ENCODE assay signal across 11 cellular contexts in genomic region chr4:147735413-147736301, GRCh38. TPM values are rescaled to one million over a fixed set of nuclear protein-coding genes. Genes with fewer than 3 reads are reported as not detected.
A peak's percentile ranks its signal among the peaks of the same experiment; 100 is the strongest.
DNase-seq lines count a peak whose midpoint lies in the region; ATAC-seq and TF ChIP-seq lines count a peak whose summit lies in the region.
"Had no signal": no experiment of that assay in that cellular context is flagged by ENCODE, and none has a peak within 500 bp of the region (broad histone marks: within the 10 kb centered on the region; RNA-seq: fewer than 3 reads in every experiment).

No MANE protein-coding gene starts in this region.

- H3K9me3 ChIP-seq in testis, result no peaks in the 10 kb centered on the region
- no peaks in the 10 kb centered on the region for H3K9me3 ChIP-seq in A673 (ENCODE audit: low read depth, low read length, poor library complexity, severe bottlenecking)

- POLR2A ChIA-PET in A673 (lab: Charles Lee; ENCODE audit: low non-redundant PET), result no interaction called here

- CTCF ChIA-PET in A673 (lab: Charles Lee), result no interaction called here

- H3K27me3 Mint-ChIP-seq in activated T-cell treated with anti-CD3 and anti-CD28 coated beads, Interleukin-2, amount 50 U/mL, for 72 hours (ENCODE audit: low read depth), result peaks cover 22% of the 10 kb centered on the region
- no peaks in the 10 kb centered on the region for H3K27me3 Mint-ChIP-seq in dendritic cell treated with granulocyte-macrophage colony-stimulating factor and Interleukin-4, amounts not matched to agents 40 ng/mL and 50 ng/mL, for 4 days
- H3K27me3 Mint-ChIP-seq: central memory CD8-positive, alpha-beta T cell had no signal

- H3K4me3 ChIP-seq in testis (peak overlapping the region in 1 of 2 donors; percentile 2), A673 (ENCODE audit: low read depth, low read length, poor library complexity, severe bottlenecking) (no peak overlapping the region)

- H3K36me3 ChIP-seq in testis (ENCODE audit: low read depth, missing control alignments), result no peaks in the 10 kb centered on the region
- H3K36me3 ChIP-seq in A673 (ENCODE audit: insufficient read depth, low read length, poor library complexity, severe bottlenecking), result no peaks in the 10 kb centered on the region

- peak overlapping the region; percentile 64 for H3K27ac Mint-ChIP-seq in activated T-cell treated with anti-CD3 and anti-CD28 coated beads, Interleukin-2, amount 50 U/mL, for 72 hours
- peak overlapping the region; percentile 51 for H3K27ac Mint-ChIP-seq in dendritic cell treated with granulocyte-macrophage colony-stimulating factor and Interleukin-4, amounts not matched to agents 40 ng/mL and 50 ng/mL, for 4 days

- peak overlapping the region; percentile 5 to 98 for H3K27ac ChIP-seq in testis
- H3K27ac ChIP-seq in A673 (ENCODE audit: low read depth, low read length, poor library complexity, severe bottlenecking), result no peak overlapping the region
- H3K27ac ChIP-seq: VCaP had no signal

- H3K4me3 Mint-ChIP-seq in activated T-cell treated with anti-CD3 and anti-CD28 coated beads, Interleukin-2, amount 50 U/mL, for 72 hours, result peak overlapping the region; percentile 8 to 31
- H3K4me3 Mint-ChIP-seq in dendritic cell treated with granulocyte-macrophage colony-stimulating factor and Interleukin-4, amounts not matched to agents 40 ng/mL and 50 ng/mL, for 4 days, result peak overlapping the region; percentile 89
- H3K4me3 Mint-ChIP-seq: central memory CD8-positive, alpha-beta T cell had no signal

- H3K36me3 Mint-ChIP-seq in activated T-cell treated with anti-CD3 and anti-CD28 coated beads, Interleukin-2, amount 50 U/mL, for 72 hours (ENCODE audit: insufficient read depth in 2 of 2), result peaks cover 3 to 4% of the 10 kb centered on the region in 2 donors
- peaks cover 80% of the 10 kb centered on the region for H3K36me3 Mint-ChIP-seq in dendritic cell treated with granulocyte-macrophage colony-stimulating factor and Interleukin-4, amounts not matched to agents 40 ng/mL and 50 ng/mL, for 4 days (ENCODE audit: low read depth)

- H3K9me3 Mint-ChIP-seq in activated T-cell treated with anti-CD3 and anti-CD28 coated beads, Interleukin-2, amount 50 U/mL, for 72 hours, result no peaks in the 10 kb centered on the region
- no peaks in the 10 kb centered on the region for H3K9me3 Mint-ChIP-seq in dendritic cell treated with granulocyte-macrophage colony-stimulating factor and Interleukin-4, amounts not matched to agents 40 ng/mL and 50 ng/mL, for 4 days
- H3K9me3 Mint-ChIP-seq: central memory CD8-positive, alpha-beta T cell had no signal

- WGBS in testis, 2 donors, result 46 to 55% methylated on average over 6 of the region's 6 CpGs

- no peak for DNase-seq in activated T-cell treated with anti-CD3 and anti-CD28 coated beads, Interleukin-2, amount 50 U/mL, for 72 hours
- DNase-seq in activated T-cell treated with anti-CD3 and anti-CD28 coated beads, Interleukin-2, amount 50 U/mL, for 48 hours, result no peak
- no peak for DNase-seq in testis
- no peak for DNase-seq in A673 (ENCODE audit: low spot score)
- DNase-seq in stimulated activated CD4-positive, alpha-beta T cell treated with anti-CD3 and anti-CD28 coated beads, Interleukin-4, amount 100 ng/mL, for 1 hour, result no peak
- DNase-seq: NCI-H146 had no signal

- H3K27me3 ChIP-seq in testis (no peaks in the 10 kb centered on the region), A673 (replicated peaks; ENCODE audit: insufficient read depth, low read depth, low read length, poor library complexity) (no peaks in the 10 kb centered on the region)

- no TSS peak for BruUV-seq in A673 (replicated peaks; lab: Mats Ljungman, UMichigan)

- H3K4me1 Mint-ChIP-seq in activated T-cell treated with anti-CD3 and anti-CD28 coated beads, Interleukin-2, amount 50 U/mL, for 72 hours (ENCODE audit: low read depth), result peaks cover 48% of the 10 kb centered on the region
- H3K4me1 Mint-ChIP-seq in dendritic cell treated with granulocyte-macrophage colony-stimulating factor and Interleukin-4, amounts not matched to agents 40 ng/mL and 50 ng/mL, for 4 days (ENCODE audit: low read depth), result peaks cover 71% of the 10 kb centered on the region

- H3K4me1 ChIP-seq in testis, result peaks cover 9% of the 10 kb centered on the region
- peaks cover 23% of the 10 kb centered on the region for H3K4me1 ChIP-seq in A673 (ENCODE audit: insufficient read depth, low read length, poor library complexity, severe bottlenecking)

- ATAC-seq in activated T-cell treated with anti-CD3 and anti-CD28 coated beads, Interleukin-2, amount 50 U/mL, for 72 hours (replicated peaks in 1 of 2), result no peak
- ATAC-seq in HG03442 (IDR thresholded peaks at IDR 0.05; ENCODE audit: unreplicated experiment), result peak; percentile 26
- ATAC-seq in GM21367 (IDR thresholded peaks at IDR 0.05; ENCODE audit: unreplicated experiment), result no peak

- intact Hi-C loops in dendritic cell treated with granulocyte-macrophage colony-stimulating factor and Interleukin-4, amounts not matched to agents 40 ng/mL and 50 ng/mL, for 4 days (cut with micrococcal nuclease), result loop anchor here (5.0 kb wide), 1 partner anchor 37 kb away; no protein-coding TSS in a partner anchor
- intact Hi-C loops in testis (cut with DNase I; ENCODE audit: low total_unique reads) (loop anchor here (10.0 kb wide), 2 partner anchors 79 to 129 kb away; no protein-coding TSS in a partner anchor), A673 (cut with micrococcal nuclease; ENCODE audit: unreplicated experiment) (no loop called here)

- TF ChIP-seq POLR2A in testis (IDR thresholded peaks at IDR 0.05), result no peak

- TF ChIP-seq CTCF in testis (IDR thresholded peaks at IDR 0.05), result no peak
- no peak for TF ChIP-seq CTCF in A673 (conservative IDR thresholded peaks at IDR 0.05; ENCODE audit: low read depth, low read length)

RNA-seq across cellular contexts. Expression of gene ARHGAP10, which starts 3.8 kb away (rescaled TPM):
- total RNA-seq in activated T-cell treated with anti-CD3 and anti-CD28 coated beads, Interleukin-2, amount 50 U/mL, for 72 hours, result 10 to 100 TPM in 1 of 2 donors, 1 to 10 TPM in 1; 9.3 to 12.4 TPM
- total RNA-seq in testis (100 to 1,000 TPM in 1 of 2 donors, 10 to 100 TPM in 1; 83.5 to 108 TPM), A673 (2021) (4.3 and 4.8 TPM in 2 replicates)
- 17.4 TPM for polyA plus RNA-seq in testis (ENCODE audit: insufficient read depth, low read depth, low replicate concordance)

RNA-seq across cellular contexts. Expression of gene PRMT9, which starts 51.7 kb away (rescaled TPM):
- 1 to 10 TPM; 8.9 to 9.0 TPM for total RNA-seq in activated T-cell treated with anti-CD3 and anti-CD28 coated beads, Interleukin-2, amount 50 U/mL, for 72 hours
- total RNA-seq in testis (10 to 100 TPM; 22.7 to 24.6 TPM), A673 (2021) (11.2 and 13.1 TPM in 2 replicates)
- polyA plus RNA-seq in testis (ENCODE audit: insufficient read depth, low read depth, low replicate concordance), result 27.5 TPM

Comparison
In these comparisons a context has a peak if more than half of its experiments do, and no peak if none do; other contexts are left out.
1. RNA of gene ARHGAP10, which starts 3.8 kb away (total RNA-seq): 83.5 to 108 TPM in testis; 9.3 to 12.4 TPM in activated T-cell treated with anti-CD3 and anti-CD28 coated beads, Interleukin-2, amount 50 U/mL, for 72 hours and 4.3 to 4.8 TPM in A673; every median in the first group is over 4 times any median in the second.